Comparison of ENCODE assay signal across 9 cellular contexts in genomic region chr5:75891736-75892135, GRCh38.
"Had no signal": no experiment of that assay in that cellular context is flagged by ENCODE, and none has a peak within 500 bp of the region (broad histone marks: within the 10 kb centered on the region; RNA-seq: fewer than 3 reads in every experiment).

No MANE protein-coding gene starts in this region.

- DNase-seq: GM23248, GOT3, H7, H9, HCEC 1CT, HFFc6 had no signal

- H3K4me3 ChIP-seq: GM23248, GM23338, HAP-1 had no signal

- H3K4me1 Mint-ChIP-seq: GM23338, H9 had no signal

- H3K36me3 ChIP-seq: HAP-1 had no signal

- ATAC-seq: GM23338, HCT116 had no signal

- H3K4me1 ChIP-seq: HAP-1 had no signal

- H3K27ac ChIP-seq: GM23248 had no signal

- H3K4me2 ChIP-seq: GM23338 had no signal

- H3K9ac ChIP-seq: GM23248 had no signal

- H3K27ac Mint-ChIP-seq: GM23338, H9, HFFc6 had no signal

- H3K9me3 ChIP-seq: HAP-1 had no signal

- H2AFZ ChIP-seq: GM23248, GM23338 had no signal

- H3K4me3 Mint-ChIP-seq: GM23338, H9, HFFc6 had no signal
